8 cellular contexts compared by ENCODE assay signal in genomic region chr12:10721654-10722501, GRCh38. TPM values are rescaled to one million over a fixed set of nuclear protein-coding genes. Genes with fewer than 3 reads are reported as not detected.
DNase-seq lines count a peak whose midpoint lies in the region; FAIRE-seq and TF ChIP-seq lines count a peak whose summit lies in the region.

No MANE protein-coding gene starts in this region.

- H3K79me2 ChIP-seq in keratinocyte (ENCODE audit: control insufficient read depth, insufficient read depth, low read length): peaks cover 56% of the 10 kb centered on the region

- peak overlapping the region; percentile 94 for H3K4me3 ChIP-seq in H7 (ENCODE audit: insufficient read depth, low read depth, low read length)
- H3K4me3 ChIP-seq in keratinocyte (ENCODE audit: control insufficient read depth in 2 of 3, extremely low read depth in 1 of 3, insufficient read depth in 2 of 3, low read depth in 1 of 3, low read length in 3 of 3): peak overlapping the region; percentile 75 to 98 (median 97)

- H3K4me2 ChIP-seq in keratinocyte (ENCODE audit: control insufficient read depth, extremely low read depth, insufficient read depth, low read depth, low read length): peak overlapping the region; percentile 69

- H3K9me3 ChIP-seq in keratinocyte (ENCODE audit: control insufficient read depth, low read depth, low read length): no peaks in the 10 kb centered on the region

- dilution Hi-C loops in keratinocyte (cut with MboI; ENCODE audit: extremely low pct_ligation_motif_present, low sequenced_read_pairs): no loop called here

- H3K27me3 ChIP-seq in H7 (ENCODE audit: control insufficient read depth, insufficient read depth, low read length): peaks cover 5% of the 10 kb centered on the region; the same call in 1 of the 2 replicates
- no peaks in the 10 kb centered on the region for H3K27me3 ChIP-seq in keratinocyte (ENCODE audit: control insufficient read depth, extremely low read depth, insufficient read depth, low read length)

- peak overlapping the region; percentile 100 for H3K9ac ChIP-seq in keratinocyte (ENCODE audit: control insufficient read depth, extremely low read depth, insufficient read depth, low read length)

- DNase-seq in DMS153 (lab: John Stamatoyannopoulos, UW) (peak; percentile 80), H7 (peak; percentile 61), NCI-H1048 (lab: John Stamatoyannopoulos, UW) (peak; percentile 28), cerebellum (ENCODE audit: low spot score) (peak; percentile 3), keratinocyte (ENCODE audit: low read depth, low spot score) (no peak), NCI-H1930 (lab: John Stamatoyannopoulos, UW) (no peak)
- DNase-seq in stimulated activated CD4-positive, alpha-beta T cell treated with anti-CD3 and anti-CD28 coated beads, Interleukin-12 subunit alpha, Interleukin-12 subunit beta, amount 100 ng/mL, for 4 hours: peak; percentile 46

- peak overlapping the region; percentile 41 for H2AFZ ChIP-seq in keratinocyte (ENCODE audit: control insufficient read depth, low read length)

- H3K9me1 ChIP-seq in keratinocyte (ENCODE audit: control insufficient read depth, extremely low read depth, insufficient read depth, low read length): no peaks in the 10 kb centered on the region

- H4K20me1 ChIP-seq in keratinocyte (ENCODE audit: control insufficient read depth, extremely low read depth, insufficient read depth, low read length): peaks cover 9% of the 10 kb centered on the region

- H3K4me1 ChIP-seq in keratinocyte (ENCODE audit: control insufficient read depth, extremely low read depth, insufficient read depth, low read length): peaks cover 42% of the 10 kb centered on the region

- peak; percentile 91 for FAIRE-seq in keratinocyte (lab: Jason Lieb, UNC)

- H3K36me3 ChIP-seq in H7 (replicated peaks; ENCODE audit: control insufficient read depth, insufficient read depth, low read length): no peaks in the 10 kb centered on the region
- no peaks in the 10 kb centered on the region for H3K36me3 ChIP-seq in keratinocyte (ENCODE audit: control insufficient read depth in 2 of 2, extremely low read depth in 1 of 2, insufficient read depth in 2 of 2, low read length in 2 of 2)

- TF ChIP-seq CTCF in VCaP (conservative IDR thresholded peaks at IDR 0.05) (no peak), keratinocyte (optimal IDR thresholded peaks at IDR 0.05 in 1 of 3, IDR thresholded peaks at IDR 0.05 in 1 of 3, conservative IDR thresholded peaks at IDR 0.05 in 1 of 3; ENCODE audit: extremely low read depth in 1 of 3, insufficient read depth in 2 of 3, low read length in 3 of 3) (no peak)

- H3K27ac ChIP-seq in VCaP (peak overlapping the region; percentile 97), keratinocyte (ENCODE audit: control insufficient read depth, insufficient read depth, low read length) (peak overlapping the region; percentile 99)

RNA-seq across cellular contexts. Expression of gene YBX3, which starts 1.2 kb away (rescaled TPM):
- 108 and 140 TPM in 2 replicates for total RNA-seq in H7 (2014; rRNA removed; shearing (Covaris generic))
- 16.2 TPM for total RNA-seq in cerebellum
- 127 to 367 TPM (median 170 TPM) in 3 replicates for polyA plus RNA-seq in keratinocyte
- polyA plus RNA-seq in keratinocyte (2011; ENCODE audit: low read depth): 818 TPM
- 244 and 286 TPM in 2 replicates for polyA plus RNA-seq in keratinocyte (2011; cell fraction: cytosol; rRNA removed)
- polyA plus RNA-seq in keratinocyte (2011; cell fraction: nucleus; rRNA removed): 205 and 230 TPM in 2 replicates
- 298 and 511 TPM in 2 replicates for polyA plus RNA-seq in keratinocyte (2012; ENCODE audit: low replicate concordance)
- 135 to 368 TPM (median 136 TPM) in 3 replicates for polyA minus RNA-seq in keratinocyte
- polyA minus RNA-seq in keratinocyte (2011; cell fraction: cytosol; rRNA and poly(A)+ RNA removed): 140 TPM
- 73.4 and 76.4 TPM in 2 replicates for polyA minus RNA-seq in keratinocyte (2011; cell fraction: nucleus; rRNA and poly(A)+ RNA removed)

RNA-seq across cellular contexts. Expression of gene STYK1, which starts 48.0 kb away (rescaled TPM):
- 2.0 and 2.9 TPM in 2 replicates for total RNA-seq in H7 (2014; rRNA removed; shearing (Covaris generic))
- total RNA-seq in cerebellum: 4.9 TPM
- 2.0 to 2.8 TPM (median 2.3 TPM) in 3 replicates for polyA plus RNA-seq in keratinocyte
- 0.42 TPM for polyA plus RNA-seq in keratinocyte (2011; ENCODE audit: low read depth)
- polyA plus RNA-seq in keratinocyte (2011; cell fraction: cytosol; rRNA removed): 1.1 and 4.9 TPM in 2 replicates
- 2.9 and 3.7 TPM in 2 replicates for polyA plus RNA-seq in keratinocyte (2011; cell fraction: nucleus; rRNA removed)
- polyA plus RNA-seq in keratinocyte (2012; ENCODE audit: low replicate concordance): 0.51 and 1.7 TPM in 2 replicates
- 3.6 to 6.2 TPM (median 4.2 TPM) in 3 replicates for polyA minus RNA-seq in keratinocyte
- 0.58 TPM for polyA minus RNA-seq in keratinocyte (2011; cell fraction: cytosol; rRNA and poly(A)+ RNA removed)
- 2.6 and 3.1 TPM in 2 replicates for polyA minus RNA-seq in keratinocyte (2011; cell fraction: nucleus; rRNA and poly(A)+ RNA removed)

Comparison
In these comparisons a context has a peak if more than half of its experiments do, and no peak if none do; other contexts are left out.
1. DNase-seq: peak in DMS153 (single experiment), H7 (single experiment), NCI-H1048 (single experiment), cerebellum (single experiment) and stimulated activated CD4-positive, alpha-beta T cell treated with anti-CD3 and anti-CD28 coated beads, Interleukin-12 subunit alpha, Interleukin-12 subunit beta, amount 100 ng/mL, for 4 hours (single experiment); none in keratinocyte (single experiment) and NCI-H1930 (0 of 2).